ENCODE assay signal across 7 cellular contexts in the genomic region with DNA sequence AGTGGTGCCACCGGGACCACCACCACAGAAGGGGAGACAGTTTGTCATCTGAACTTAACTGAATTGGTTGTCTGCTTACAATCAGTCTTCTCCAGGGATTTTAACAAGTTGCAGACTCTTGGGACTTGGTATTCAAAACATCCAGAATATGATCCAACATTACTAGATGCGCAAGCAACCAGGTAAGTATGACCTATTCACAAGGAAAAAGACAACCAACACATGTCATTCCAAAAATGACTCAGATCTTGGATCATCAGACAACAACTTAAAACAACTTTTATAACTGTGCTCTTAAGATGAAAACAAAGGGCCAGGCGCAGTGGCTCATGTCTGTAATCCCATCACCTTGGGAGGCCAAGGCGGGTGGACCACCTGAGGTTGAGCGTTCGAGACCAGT.
"Had no signal": no experiment of that assay in that cellular context is flagged by ENCODE, and none has a peak within 500 bp of the region (broad histone marks: within the 10 kb centered on the region; RNA-seq: fewer than 3 reads in every experiment).

No MANE protein-coding gene starts in this region.

- H3K4me3 Mint-ChIP-seq: GM23338, H9 had no signal

- H3K4me3 ChIP-seq: GM23338, K562 had no signal

- ATAC-seq: GM23338, HepG2, K562 had no signal

- H3K4me2 ChIP-seq: GM23338 had no signal

- H2AFZ ChIP-seq: GM23338 had no signal

- H3K27ac ChIP-seq: HL-60 had no signal

- H3K27ac Mint-ChIP-seq: GM23338, H9 had no signal

- H3K9me3 Mint-ChIP-seq: GM23338, H9 had no signal

- DNase-seq: H9, HCEC 1CT, KG1 had no signal
